ENCODE assay signal across 8 cellular contexts in the genomic region with DNA sequence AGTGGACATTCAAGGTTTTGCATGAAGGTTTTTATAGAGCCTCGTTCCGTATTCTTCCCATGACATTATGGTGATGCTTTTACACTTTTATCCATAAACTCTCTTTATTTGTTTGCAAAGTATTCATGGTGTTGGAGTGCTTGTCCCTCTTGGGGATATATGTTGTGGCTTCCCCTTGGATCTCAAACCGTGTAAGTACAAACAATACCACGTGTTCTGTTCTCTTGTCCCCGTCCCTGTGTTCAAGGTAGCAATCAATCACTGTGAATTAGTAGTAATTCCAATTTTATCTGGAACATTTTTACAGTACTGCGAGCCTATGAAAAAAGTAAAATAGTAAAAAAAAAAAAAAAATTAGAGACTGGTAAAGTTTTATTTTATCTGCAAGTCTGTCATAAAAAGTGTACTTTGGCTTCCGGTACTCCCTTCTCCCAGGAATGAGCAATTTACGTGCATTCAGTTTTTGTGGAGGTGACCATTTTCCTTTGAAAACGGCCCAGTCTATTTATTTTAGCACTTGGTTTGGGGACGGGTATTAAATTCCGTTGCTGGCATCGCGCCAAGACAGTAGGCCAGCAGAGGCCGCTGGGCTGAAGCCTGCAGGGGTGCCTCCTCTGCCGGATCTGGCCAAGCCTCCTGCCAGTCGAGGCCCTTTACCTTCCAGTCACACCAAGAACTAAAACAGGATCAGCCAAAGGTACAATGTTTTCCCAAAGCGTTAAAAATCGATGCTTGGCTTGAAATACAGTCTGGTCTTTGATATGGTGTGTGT.
A peak's percentile ranks its signal among the peaks of the same experiment; 100 is the strongest.
DNase-seq lines count a peak whose midpoint lies in the region; ATAC-seq and TF ChIP-seq lines count a peak whose summit lies in the region.

No MANE protein-coding gene starts in this region.

- in situ Hi-C loops in Panc1 (cut with HindIII; ENCODE audit: low pct_unique_long_range_greater_than_20kb, low sequenced_read_pairs), result no loop called here

- H3K27me3 ChIP-seq in Panc1 (ENCODE audit: control insufficient read depth, insufficient read depth, low read length), result no peaks in the 10 kb centered on the region
- H3K27me3 ChIP-seq in cardiac muscle cell, result no peaks in the 10 kb centered on the region

- peak; percentile 80 for ATAC-seq in Panc1
- no peak for ATAC-seq in HG02938 (IDR thresholded peaks at IDR 0.05; ENCODE audit: unreplicated experiment)
- ATAC-seq in GM21825 (IDR thresholded peaks at IDR 0.05; ENCODE audit: unreplicated experiment), result no peak

- intact Hi-C loops in Panc1 (cut with micrococcal nuclease; ENCODE audit: unreplicated experiment), result no loop called here

- peak overlapping the region; percentile 98 for H3K27ac ChIP-seq in Panc1 (ENCODE audit: low read length)
- H3K27ac ChIP-seq in cardiac muscle cell, result no peak overlapping the region

- H3K4me1 ChIP-seq in Panc1 (ENCODE audit: control insufficient read depth, insufficient read depth, low read length) (peaks cover 43% of the 10 kb centered on the region), cardiac muscle cell (ENCODE audit: low read depth) (no peaks in the 10 kb centered on the region)

- TF ChIP-seq CTCF in Panc1 (IDR thresholded peaks at IDR 0.05) (peak; percentile 46), cardiac muscle cell (IDR thresholded peaks at IDR 0.05; ENCODE audit: low read depth, low read length) (peak; percentile 48)

- no peaks in the 10 kb centered on the region for H3K9me3 ChIP-seq in Panc1 (ENCODE audit: control insufficient read depth, insufficient read depth, low read depth, low read length)
- no peaks in the 10 kb centered on the region for H3K9me3 ChIP-seq in cardiac muscle cell (ENCODE audit: low read depth)

- CTCF ChIA-PET in Panc1 (lab: Charles Lee), result no interaction called here

- BruUV-seq in Panc1 (replicated peaks; lab: Mats Ljungman, UMichigan), result no TSS peak

- DNase-seq in DMS 273 treated with DMSO at 0.1 percent for 48 hours (lab: John Stamatoyannopoulos, UW), result peak; percentile 19
- peak; percentile 43 for DNase-seq in HuH-7 (ENCODE audit: low spot score)
- peak; percentile 52 for DNase-seq in Panc1 (ENCODE audit: low read depth, low spot score)
- DNase-seq in amniotic epithelial cell (ENCODE audit: low read depth), result peak; percentile 53
- peak; percentile 78 to 89 for DNase-seq in cardiac muscle cell (ENCODE audit: low read depth in 1 of 2, low spot score in 1 of 2)
- peak; percentile 42 for DNase-seq in occipital lobe (lab: John Stamatoyannopoulos, UW)

- H3K36me3 ChIP-seq in Panc1 (ENCODE audit: control insufficient read depth, insufficient read depth, low read length) (no peaks in the 10 kb centered on the region; the same call in 1 of the 2 replicates), cardiac muscle cell (no peaks in the 10 kb centered on the region)

- POLR2A ChIA-PET in Panc1 (lab: Charles Lee), result no interaction called here

- peak overlapping the region; percentile 32 to 55 for H3K4me3 ChIP-seq in Panc1 (ENCODE audit: low read depth in 2 of 2, low read length in 2 of 2)
- H3K4me3 ChIP-seq in cardiac muscle cell, result peak overlapping the region; percentile 26

Comparison
In these comparisons a context has a peak if more than half of its experiments do, and no peak if none do; other contexts are left out.
1. DNase-seq: peak in every context shown above with its lines; median percentile 84 in cardiac muscle cell; 53 in amniotic epithelial cell; 52 in Panc1; 43 in HuH-7; 42 in occipital lobe; 19 in DMS 273 treated with DMSO at 0.1 percent for 48 hours.